In the genomic region with DNA sequence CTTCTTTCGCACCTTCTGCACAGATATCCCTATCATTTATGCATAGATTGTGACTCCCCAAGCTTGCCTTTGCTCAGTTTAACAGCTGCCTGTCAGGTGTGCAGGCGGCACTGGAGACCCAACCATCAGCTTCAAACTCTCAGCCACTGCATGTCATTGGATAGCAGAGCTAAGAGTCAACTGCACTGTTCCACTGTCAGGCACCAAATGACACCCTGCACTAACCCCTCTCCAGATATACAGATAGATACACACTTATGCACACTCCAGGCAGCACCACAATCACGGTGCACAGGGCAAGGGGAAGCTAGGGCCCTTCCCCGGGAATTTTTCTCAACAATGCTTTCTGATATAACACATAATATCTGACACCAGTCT, we compare ENCODE assay signal across 9 cellular contexts.
A peak's percentile ranks its signal among the peaks of the same experiment; 100 is the strongest.
DNase-seq lines count a peak whose midpoint lies in the region; ATAC-seq and TF ChIP-seq lines count a peak whose summit lies in the region.
"Had no signal": no experiment of that assay in that cellular context is flagged by ENCODE, and none has a peak within 500 bp of the region (broad histone marks: within the 10 kb centered on the region; RNA-seq: fewer than 3 reads in every experiment).

No MANE protein-coding gene starts in this region.

- ATAC-seq in GM18909 (IDR thresholded peaks at IDR 0.05; ENCODE audit: poor library complexity, unreplicated experiment) (no peak), HG03565 (IDR thresholded peaks at IDR 0.05; ENCODE audit: unreplicated experiment) (no peak)

- H3K27ac Mint-ChIP-seq in endodermal cell: no peak overlapping the region
- H3K27ac Mint-ChIP-seq in neural crest cell (ENCODE audit: unreplicated experiment): no peak overlapping the region
- H3K27ac Mint-ChIP-seq: activated T-helper 1 cell treated with anti-CD3 and anti-CD28 coated beads, Interleukin-12 subunit alpha, Interleukin-12 subunit beta, Interleukin-2, Interleukin-4 antibody, amounts not matched to agents 30 ng/mL and 10 ng/mL and 1 ng/mL, durations not matched to agents 14 hours and 24 hours and 36 hours had no signal

- H3K36me3 Mint-ChIP-seq in endodermal cell (ENCODE audit: low read depth): no peaks in the 10 kb centered on the region
- H3K36me3 Mint-ChIP-seq in neural crest cell (ENCODE audit: low read depth): no peaks in the 10 kb centered on the region

- peaks cover 32% of the 10 kb centered on the region for H3K27me3 Mint-ChIP-seq in endodermal cell (ENCODE audit: insufficient read depth)
- peaks cover 42% of the 10 kb centered on the region for H3K27me3 Mint-ChIP-seq in neural crest cell (ENCODE audit: low read depth)

- 80% methylated on average over 1 to 4 of the region's 4 CpGs for WGBS in endodermal cell (ENCODE audit: insufficient coverage in 1 of 2, insufficient read length in 1 of 2), 2 experiments

- H3K27me3 ChIP-seq in AG04450 (ENCODE audit: control insufficient read depth, insufficient read depth, low read length): no peaks in the 10 kb centered on the region
- peaks cover 11% of the 10 kb centered on the region for H3K27me3 ChIP-seq in endodermal cell (ENCODE audit: control insufficient read depth, insufficient read depth, low read length, poor library complexity, severe bottlenecking)

- H3K4me3 Mint-ChIP-seq in endodermal cell: peak overlapping the region; percentile 81
- peak overlapping the region; percentile 95 for H3K4me3 Mint-ChIP-seq in neural crest cell
- H3K4me3 Mint-ChIP-seq: activated T-helper 1 cell treated with anti-CD3 and anti-CD28 coated beads, Interleukin-12 subunit alpha, Interleukin-12 subunit beta, Interleukin-2, Interleukin-4 antibody, amounts not matched to agents 30 ng/mL and 10 ng/mL and 1 ng/mL, durations not matched to agents 14 hours and 24 hours and 36 hours had no signal

- H3K4me1 Mint-ChIP-seq in endodermal cell (peaks cover 58% of the 10 kb centered on the region), neural crest cell (peaks cover 65% of the 10 kb centered on the region)

- no peak overlapping the region for H3K9ac ChIP-seq in endodermal cell (ENCODE audit: extremely low read depth, low read length, poor library complexity, severe bottlenecking)

- H3K9me3 ChIP-seq in AG04450 (ENCODE audit: control insufficient read depth, insufficient read depth, low read length) (no peaks in the 10 kb centered on the region), endodermal cell (ENCODE audit: control insufficient read depth, low read length) (no peaks in the 10 kb centered on the region)

- H3K4me3 ChIP-seq in AG04450 (ENCODE audit: low read depth, low read length) (peak overlapping the region; percentile 70), endodermal cell (ENCODE audit: low read length) (peak overlapping the region; percentile 86)

- CTCF ChIA-PET in AG04450 (lab: Charles Lee): interaction anchor here (1.5 kb wide), 1 partner anchor 14 kb away, joined by 3 read pairs; no protein-coding TSS in a partner anchor
- CTCF ChIA-PET in RWPE1 (lab: Yijun Ruan, JAX): interaction anchor here (0.5 to 0.7 kb wide), 2 partner anchors 386 to 742 kb away, joined by 3 read pairs; no protein-coding TSS in a partner anchor

- POLR2A ChIA-PET in AG04450 (lab: Yijun Ruan, JAX): interaction anchor here (0.8 to 1.5 kb wide), 4 partner anchors 23 to 143 kb away, joined by 3 to 7 read pairs (median 4); a partner anchor contains a TSS
- POLR2A ChIA-PET in RWPE1 (lab: Yijun Ruan, JAX; ENCODE audit: low non-redundant PET): no interaction called here

- TF ChIP-seq CTCF in AG04450 (IDR thresholded peaks at IDR 0.05; ENCODE audit: low read depth, low read length) (no peak), endodermal cell (conservative IDR thresholded peaks at IDR 0.05) (no peak), neural crest cell (conservative IDR thresholded peaks at IDR 0.05) (no peak), RWPE1 (conservative IDR thresholded peaks at IDR 0.05; ENCODE audit: low read depth) (no peak)

- H3K9me3 Mint-ChIP-seq in endodermal cell: no peaks in the 10 kb centered on the region
- H3K9me3 Mint-ChIP-seq in neural crest cell: no peaks in the 10 kb centered on the region
- H3K9me3 Mint-ChIP-seq: activated T-helper 1 cell treated with anti-CD3 and anti-CD28 coated beads, Interleukin-12 subunit alpha, Interleukin-12 subunit beta, Interleukin-2, Interleukin-4 antibody, amounts not matched to agents 30 ng/mL and 10 ng/mL and 1 ng/mL, durations not matched to agents 14 hours and 24 hours and 36 hours had no signal

- H3K27ac ChIP-seq in AG04450 (ENCODE audit: low read depth, low read length) (peak overlapping the region; percentile 90), endodermal cell (ENCODE audit: low read depth, low read length) (no peak overlapping the region), RWPE1 (no peak overlapping the region)

- H3K4me1 ChIP-seq in endodermal cell (ENCODE audit: control insufficient read depth, insufficient read depth, low read length): peaks cover 4% of the 10 kb centered on the region

- H3K36me3 ChIP-seq in endodermal cell (ENCODE audit: control insufficient read depth, insufficient read depth, low read length): no peaks in the 10 kb centered on the region

- DNase-seq in AG04450 (ENCODE audit: low read depth, low spot score): no peak
- DNase-seq in NCI-H128 (lab: John Stamatoyannopoulos, UW; ENCODE audit: unreplicated experiment): peak; percentile 53
- peak; percentile 50 for DNase-seq in endodermal cell
- no peak for DNase-seq in neural crest cell (ENCODE audit: low read depth, low spot score)
- DNase-seq in RWPE1 (ENCODE audit: low spot score): no peak
- no peak for DNase-seq in GM03348 (ENCODE audit: low spot score)

Comparison
In these comparisons a context has a peak if more than half of its experiments do, and no peak if none do; other contexts are left out.
1. DNase-seq: peak in NCI-H128 (single experiment) and endodermal cell (single experiment); none in AG04450 (single experiment), neural crest cell (single experiment), RWPE1 (single experiment) and GM03348 (single experiment).